8 cellular contexts compared by ENCODE assay signal in the genomic region with DNA sequence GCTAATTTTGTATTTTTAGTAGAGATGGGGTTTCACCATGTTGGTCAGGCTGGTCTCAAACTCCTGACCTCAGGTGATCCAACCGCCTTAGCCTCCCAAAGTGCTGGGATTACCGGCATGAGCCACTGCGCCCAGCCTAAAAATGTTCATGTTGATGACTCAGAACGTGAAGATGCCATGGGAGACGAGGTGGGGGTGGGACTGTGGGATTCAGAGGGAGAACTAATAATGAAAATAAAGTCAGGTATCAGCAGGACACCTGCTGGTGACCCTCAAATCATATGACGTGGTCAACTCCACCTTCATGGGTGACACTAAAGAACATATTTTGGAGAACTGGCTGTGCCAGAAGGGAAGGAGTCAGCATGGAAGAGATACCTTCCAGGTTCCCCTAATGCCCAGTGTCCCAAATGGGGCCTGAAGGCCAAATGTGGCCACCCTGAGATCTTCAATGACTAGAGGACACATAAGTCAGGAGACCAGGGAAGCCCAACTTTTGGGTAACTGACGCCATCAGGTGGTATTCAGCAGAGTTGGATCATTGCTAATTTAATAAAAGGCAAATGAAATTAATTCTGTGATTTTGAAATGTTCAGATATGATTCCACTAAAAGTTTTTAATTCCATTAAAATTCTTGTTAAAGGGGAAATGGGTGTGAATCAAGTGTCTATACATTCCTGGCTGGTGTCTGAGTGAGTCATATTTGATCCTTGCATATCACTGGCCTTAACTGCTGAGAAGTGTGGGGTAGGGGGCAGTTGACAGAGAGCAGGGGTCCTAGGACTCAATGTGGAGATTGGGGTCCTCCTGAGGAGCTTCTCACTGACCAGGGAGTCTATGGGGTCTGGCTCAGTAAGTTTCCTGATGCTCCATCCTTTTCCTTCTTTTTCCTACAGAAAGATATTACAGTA.
DNase-seq lines count a peak whose midpoint lies in the region; ATAC-seq, FAIRE-seq and TF ChIP-seq lines count a peak whose summit lies in the region.

No MANE protein-coding gene starts in this region.

- H3K4me1 ChIP-seq in hepatocyte (ENCODE audit: insufficient read depth), result peaks cover 4% of the 10 kb centered on the region

- FAIRE-seq in D721Med (lab: Jason Lieb, UNC), result no peak

- H3K4me2 ChIP-seq in hepatocyte, result no peak overlapping the region

- H3K27ac ChIP-seq in hepatocyte, result no peak overlapping the region

- TF ChIP-seq CTCF in GM13976 (IDR thresholded peaks at IDR 0.05; ENCODE audit: borderline replicate concordance, control extremely low read depth, extremely low read depth, insufficient read depth, missing control alignments) (no peak), hepatocyte (IDR thresholded peaks at IDR 0.05; ENCODE audit: poor library complexity) (peak; percentile 33), D721Med (IDR thresholded peaks at IDR 0.05; ENCODE audit: insufficient read depth, missing control alignments) (no peak)
- peak; percentile 26 for TF ChIP-seq CTCF in activated CD8-positive, alpha-beta T cell treated with anti-CD3 and anti-CD28 coated beads for 36 hours (IDR thresholded peaks at IDR 0.05)

- no peaks in the 10 kb centered on the region for H3K4me1 Mint-ChIP-seq in activated CD8-positive, alpha-beta T cell treated with anti-CD3 and anti-CD28 coated beads for 36 hours (ENCODE audit: low read depth)
- H3K4me1 Mint-ChIP-seq in T-helper 17 cell, result peaks cover 2% of the 10 kb centered on the region

- no peaks in the 10 kb centered on the region for H3K27me3 ChIP-seq in hepatocyte

- no peak overlapping the region for H3K4me3 ChIP-seq in hepatocyte

- intact Hi-C loops in activated CD8-positive, alpha-beta T cell treated with anti-CD3 and anti-CD28 coated beads for 36 hours (cut with micrococcal nuclease), result no loop called here

- no peaks in the 10 kb centered on the region for H3K9me2 ChIP-seq in hepatocyte (replicated peaks; ENCODE audit: insufficient read depth)

- H2AFZ ChIP-seq in hepatocyte, result no peak overlapping the region

- no peak overlapping the region for H3K27ac Mint-ChIP-seq in activated CD8-positive, alpha-beta T cell treated with anti-CD3 and anti-CD28 coated beads for 36 hours
- H3K27ac Mint-ChIP-seq in T-helper 17 cell, result no peak overlapping the region

- DNase-seq in AG08396 (ENCODE audit: low spot score), result peak; percentile 36
- peak; percentile 30 for DNase-seq in GM13976 (ENCODE audit: low spot score)
- peak; percentile 29 for DNase-seq in activated CD8-positive, alpha-beta T cell treated with anti-CD3 and anti-CD28 coated beads for 36 hours
- DNase-seq in hepatocyte (ENCODE audit: low spot score), result no peak
- no peak for DNase-seq in D721Med (ENCODE audit: insufficient read length, low spot score)
- no peak for DNase-seq in NCI-H2227 treated with DMSO at 0.1 percent for 48 hours (lab: John Stamatoyannopoulos, UW)
- no peak for DNase-seq in T-helper 17 cell

- no peaks in the 10 kb centered on the region for H4K20me1 ChIP-seq in hepatocyte (ENCODE audit: insufficient read depth, poor library complexity, severe bottlenecking)

- in situ Hi-C loops in GM13976 (cut with MboI; ENCODE audit: low sequenced_read_pairs, unreplicated experiment), result loop anchor here (10.0 kb wide), 1 partner anchor 288 kb away; no protein-coding TSS in a partner anchor

- WGBS in hepatocyte (ENCODE audit: low lambda C conversion rate, missing lambda C conversion rate), result 72% methylated on average over 7 of the region's 7 CpGs

- no peaks in the 10 kb centered on the region for H3K36me3 ChIP-seq in hepatocyte (replicated peaks; ENCODE audit: insufficient read depth, low read depth)

- POLR2A ChIA-PET in activated CD8-positive, alpha-beta T cell treated with anti-CD3 and anti-CD28 coated beads for 36 hours (lab: Charles Lee), result no interaction called here

- H3K4me3 Mint-ChIP-seq in activated CD8-positive, alpha-beta T cell treated with anti-CD3 and anti-CD28 coated beads for 36 hours, result no peak overlapping the region
- H3K4me3 Mint-ChIP-seq in T-helper 17 cell, result no peak overlapping the region

- H3K79me2 ChIP-seq in hepatocyte, result no peaks in the 10 kb centered on the region

- no peak for ATAC-seq in activated CD8-positive, alpha-beta T cell treated with anti-CD3 and anti-CD28 coated beads for 36 hours
- ATAC-seq in T-helper 17 cell (no peak), HG02678 (IDR thresholded peaks at IDR 0.05; ENCODE audit: unreplicated experiment) (no peak)

- H3K36me3 Mint-ChIP-seq in activated CD8-positive, alpha-beta T cell treated with anti-CD3 and anti-CD28 coated beads for 36 hours (ENCODE audit: low read depth), result no peaks in the 10 kb centered on the region
- H3K36me3 Mint-ChIP-seq in T-helper 17 cell (ENCODE audit: low read depth), result no peaks in the 10 kb centered on the region

- no peaks in the 10 kb centered on the region for H3K9me3 Mint-ChIP-seq in activated CD8-positive, alpha-beta T cell treated with anti-CD3 and anti-CD28 coated beads for 36 hours

- H3K27me3 Mint-ChIP-seq in activated CD8-positive, alpha-beta T cell treated with anti-CD3 and anti-CD28 coated beads for 36 hours, result peaks cover 3% of the 10 kb centered on the region
- peaks cover 39% of the 10 kb centered on the region for H3K27me3 Mint-ChIP-seq in T-helper 17 cell

- CTCF ChIA-PET in activated CD8-positive, alpha-beta T cell treated with anti-CD3 and anti-CD28 coated beads for 36 hours (lab: Charles Lee), result interaction anchor here (1.0 to 1.5 kb wide), 4 partner anchors 13 to 291 kb away, joined by 3 to 4 read pairs (median 3); no protein-coding TSS in a partner anchor

- H3K9me3 ChIP-seq in hepatocyte (ENCODE audit: low read depth), result no peaks in the 10 kb centered on the region
- no peaks in the 10 kb centered on the region for H3K9me3 ChIP-seq in T-helper 17 cell (ENCODE audit: control insufficient read depth, low read length, poor library complexity, severe bottlenecking)

Comparison
In these comparisons a context has a peak if more than half of its experiments do, and no peak if none do; other contexts are left out.
1. DNase-seq: peak in AG08396 (single experiment), GM13976 (single experiment) and activated CD8-positive, alpha-beta T cell treated with anti-CD3 and anti-CD28 coated beads for 36 hours (single experiment); none in hepatocyte (single experiment), D721Med (single experiment), NCI-H2227 treated with DMSO at 0.1 percent for 48 hours (single experiment) and T-helper 17 cell (0 of 3).
2. CTCF ChIP-seq: peak in activated CD8-positive, alpha-beta T cell treated with anti-CD3 and anti-CD28 coated beads for 36 hours (single experiment) and hepatocyte (single experiment); none in GM13976 (single experiment) and D721Med (single experiment).